In the genomic region with DNA sequence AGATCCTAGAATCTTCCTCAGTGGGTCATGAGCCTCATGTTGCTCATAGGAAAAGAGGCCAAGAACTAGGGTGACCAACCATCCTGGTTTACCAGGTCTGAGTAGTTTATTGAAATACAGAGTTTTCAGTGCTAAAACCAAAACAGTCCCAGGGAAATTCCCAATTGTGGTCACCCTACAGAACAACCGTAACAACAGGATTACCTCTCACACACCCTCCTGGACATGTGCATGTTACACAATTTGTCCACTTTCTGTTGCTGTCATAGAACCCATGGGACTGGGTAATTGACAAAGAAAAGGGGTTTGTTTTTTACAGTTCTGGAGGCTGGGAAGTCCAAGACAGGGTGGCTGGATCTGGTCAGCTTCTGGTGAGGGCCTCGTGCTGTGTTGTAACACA, we compare ENCODE assay signal across 21 cellular contexts. TPM values are rescaled to one million over a fixed set of nuclear protein-coding genes. Genes with fewer than 3 reads are reported as not detected.
"Had no signal": no experiment of that assay in that cellular context is flagged by ENCODE, and none has a peak within 500 bp of the region (broad histone marks: within the 10 kb centered on the region; RNA-seq: fewer than 3 reads in every experiment).

No MANE protein-coding gene starts in this region.

- H3K27me3 ChIP-seq: adrenal gland, right atrium auricular region had no signal

- H3K36me3 ChIP-seq: adrenal gland, lower lobe of right lung, right atrium auricular region had no signal

- H3K27ac Mint-ChIP-seq: activated B cell treated with CpG ODN at 0.5 μM for 24 hours; activated T-helper 1 cell treated with anti-CD3 and anti-CD28 coated beads, Interleukin-12 subunit alpha, Interleukin-12 subunit beta, Interleukin-2, Interleukin-4 antibody, amounts not matched to agents 30 ng/mL and 10 ng/mL and 1 ng/mL, durations not matched to agents 14 hours and 24 hours and 36 hours had no signal

- H3K4me3 ChIP-seq: adrenal gland, lower lobe of right lung, right atrium auricular region, SK-N-MC, smooth muscle cell had no signal

- H3K4me1 ChIP-seq: adrenal gland, lower lobe of right lung, right atrium auricular region had no signal

- H3K4me3 Mint-ChIP-seq: activated B cell treated with CpG ODN at 0.5 μM for 24 hours; activated T-helper 1 cell treated with anti-CD3 and anti-CD28 coated beads, Interleukin-12 subunit alpha, Interleukin-12 subunit beta, Interleukin-2, Interleukin-4 antibody, amounts not matched to agents 30 ng/mL and 10 ng/mL and 1 ng/mL, durations not matched to agents 14 hours and 24 hours and 36 hours; central memory CD8-positive, alpha-beta T cell; immature natural killer cell; naive thymus-derived CD4-positive, alpha-beta T cell had no signal

- H3K4me2 ChIP-seq: smooth muscle cell had no signal

- DNase-seq: activated B cell treated with CpG ODN at 0.5 μM for 24 hours; activated CD4-positive, alpha-beta T cell treated with anti-CD3 and anti-CD28 coated beads, Interleukin-2, amount 50 U/mL, for 4 hours; activated CD8-positive, alpha-beta memory T cell treated with anti-CD3 and anti-CD28 coated beads, Interleukin-2, amount 50 U/mL, for 4 hours; activated naive CD4-positive, alpha-beta T cell treated with Interleukin-2 at 50 U/mL for 16 hours; adrenal gland; cortex of kidney; effector memory CD4-positive, alpha-beta T cell; immature natural killer cell; left cardiac atrium; lower lobe of right lung; naive thymus-derived CD4-positive, alpha-beta T cell; nucleus accumbens; trophoblast cell had no signal

- H3K9me3 ChIP-seq: adrenal gland, lower lobe of right lung, right atrium auricular region had no signal

- H3K27me3 Mint-ChIP-seq: activated B cell treated with CpG ODN at 0.5 μM for 24 hours; central memory CD8-positive, alpha-beta T cell; naive thymus-derived CD4-positive, alpha-beta T cell had no signal

- H3K27ac ChIP-seq: adrenal gland, lower lobe of right lung, right atrium auricular region, SK-N-MC had no signal

- H3K9me3 Mint-ChIP-seq: activated B cell treated with CpG ODN at 0.5 μM for 24 hours; central memory CD8-positive, alpha-beta T cell; immature natural killer cell; naive thymus-derived CD4-positive, alpha-beta T cell had no signal

RNA-seq across cellular contexts. Expression of a gene that starts 54.7 kb away (rescaled TPM):
- total RNA-seq: activated B cell treated with CpG ODN at 0.5 μM for 24 hours; activated T-helper 1 cell treated with anti-CD3 and anti-CD28 coated beads, Interleukin-12 subunit alpha, Interleukin-12 subunit beta, Interleukin-2, Interleukin-4 antibody, amounts not matched to agents 30 ng/mL and 10 ng/mL and 1 ng/mL, durations not matched to agents 14 hours and 24 hours and 36 hours; epithelial cell of proximal tubule; mononuclear cell; naive thymus-derived CD4-positive, alpha-beta T cell; smooth muscle cell; T-helper 1 cell treated with Interleukin-12 subunit alpha and Interleukin-12 subunit beta and Interleukin-4 antibody, amounts not matched to agents 30 ng/mL and 1 ng/mL, for 36 hours had no signal
- polyA plus RNA-seq: immature natural killer cell; naive thymus-derived CD4-positive, alpha-beta T cell; smooth muscle cell had no signal
